Comparison of ENCODE assay signal across 9 cellular contexts in the genomic region with DNA sequence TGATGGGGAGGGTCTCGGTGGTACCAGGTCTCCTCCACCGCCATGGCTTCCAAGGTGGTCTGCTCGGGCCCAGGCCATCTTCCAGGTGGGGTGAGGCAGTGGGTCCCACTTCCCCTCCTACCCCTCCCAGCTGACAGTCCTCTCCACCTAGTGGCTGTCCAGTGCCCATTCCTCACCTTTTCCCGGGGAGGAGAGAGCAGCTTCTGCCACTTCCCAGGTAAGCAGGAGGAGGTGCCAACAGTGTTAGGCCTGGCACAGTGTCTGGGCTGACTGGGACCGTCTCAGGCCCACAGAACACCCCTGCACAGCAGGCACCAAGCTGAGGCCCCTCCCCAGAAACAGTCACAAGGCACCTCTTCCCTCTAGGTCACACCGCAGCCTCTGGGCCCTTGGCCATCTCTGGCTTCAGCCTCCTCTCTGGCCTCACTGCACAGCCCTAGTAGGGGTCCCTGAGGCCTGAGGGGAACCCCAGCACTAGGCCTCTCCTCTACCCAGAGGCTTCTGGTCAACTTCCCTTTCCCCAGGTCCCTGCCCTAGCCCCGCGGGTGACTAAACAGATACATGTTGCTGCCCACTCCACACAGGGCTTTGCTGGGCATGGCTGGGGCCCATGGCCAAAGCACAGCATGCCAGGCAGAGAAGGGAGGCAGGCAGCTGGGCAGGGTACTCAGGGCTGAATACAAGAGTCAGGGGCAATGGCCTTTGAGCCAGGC. TPM values are rescaled to one million over a fixed set of nuclear protein-coding genes. Genes with fewer than 3 reads are reported as not detected.
DNase-seq lines count a peak whose midpoint lies in the region; ATAC-seq and TF ChIP-seq lines count a peak whose summit lies in the region.
"Had no signal": no experiment of that assay in that cellular context is flagged by ENCODE, and none has a peak within 500 bp of the region (broad histone marks: within the 10 kb centered on the region; RNA-seq: fewer than 3 reads in every experiment).

No MANE protein-coding gene starts in this region.

- peaks cover 51% of the 10 kb centered on the region for H3K79me2 ChIP-seq in MM.1S (ENCODE audit: low read length)

- peak overlapping the region; percentile 80 to 91 for H3K4me3 Mint-ChIP-seq in CD14-positive monocyte
- peak overlapping the region; percentile 83 to 86 (median 84) for H3K4me3 Mint-ChIP-seq in nephron

- H3K4me1 ChIP-seq in MM.1S (ENCODE audit: low read length): peaks cover 19% of the 10 kb centered on the region

- peak; percentile 92 for DNase-seq in CD14-positive monocyte (ENCODE audit: low spot score)
- DNase-seq in MM.1S: no peak
- DNase-seq in choroid plexus epithelial cell (ENCODE audit: low read depth): peak; percentile 62
- DNase-seq in T-helper 9 cell: no peak
- no peak for DNase-seq in GM19238 (ENCODE audit: insufficient read length, low spot score)
- DNase-seq: NCI-H774 had no signal

- H3K9me2 ChIP-seq in MM.1S (replicated peaks; ENCODE audit: insufficient read depth, low read length): no peaks in the 10 kb centered on the region

- TF ChIP-seq CTCF in CD14-positive monocyte (IDR thresholded peaks at IDR 0.05) (no peak), MM.1S (IDR thresholded peaks at IDR 0.05; ENCODE audit: low read length) (peak; percentile 3; the same call in 1 of the 2 replicates), choroid plexus epithelial cell (conservative IDR thresholded peaks at IDR 0.05; ENCODE audit: low read depth, low read length) (peak; percentile 23), nephron (IDR thresholded peaks at IDR 0.05; ENCODE audit: unreplicated experiment in 3 of 3) (no peak)

- no peaks in the 10 kb centered on the region for H3K9me3 Mint-ChIP-seq in CD14-positive monocyte
- H3K9me3 Mint-ChIP-seq in nephron: no peaks in the 10 kb centered on the region

- peaks cover 81% of the 10 kb centered on the region for H3K4me1 Mint-ChIP-seq in CD14-positive monocyte
- peaks cover 11% of the 10 kb centered on the region for H3K4me1 Mint-ChIP-seq in nephron

- H3K27ac Mint-ChIP-seq in CD14-positive monocyte: peak overlapping the region; percentile 98 to 100 (median 99)
- peak overlapping the region; percentile 97 to 99 (median 97) for H3K27ac Mint-ChIP-seq in nephron

- H3K9me3 ChIP-seq in MM.1S (replicated peaks; ENCODE audit: insufficient read depth, low read length): no peaks in the 10 kb centered on the region

- H3K36me3 Mint-ChIP-seq in CD14-positive monocyte (peaks cover 58 to 81% of the 10 kb centered on the region in 2 donors), nephron (ENCODE audit: low read depth) (peaks cover 8% of the 10 kb centered on the region)

- H3K4me2 ChIP-seq in MM.1S (ENCODE audit: low read depth, low read length): no peak overlapping the region

- H3F3A ChIP-seq in MM.1S (ENCODE audit: insufficient read depth, low read length): peaks cover 39% of the 10 kb centered on the region

- peak overlapping the region; percentile 100 for H3K27ac ChIP-seq in MM.1S (ENCODE audit: low read length)

- no peaks in the 10 kb centered on the region for H4K20me1 ChIP-seq in MM.1S (ENCODE audit: insufficient read depth, low read length)

- H3K9ac ChIP-seq in MM.1S (ENCODE audit: low read length): no peak overlapping the region

- ATAC-seq in GM18517 (IDR thresholded peaks at IDR 0.05; ENCODE audit: unreplicated experiment) (no peak), HG02852 (IDR thresholded peaks at IDR 0.05; ENCODE audit: unreplicated experiment) (no peak)

- H3K36me3 ChIP-seq in MM.1S (replicated peaks; ENCODE audit: insufficient read depth, low read length): peaks cover 10% of the 10 kb centered on the region; the same call in 1 of the 2 replicates

- H3K4me3 ChIP-seq in MM.1S (ENCODE audit: low read length) (no peak overlapping the region), choroid plexus epithelial cell (ENCODE audit: low read depth, low read length) (no peak overlapping the region)

- no peaks in the 10 kb centered on the region for H3K27me3 ChIP-seq in MM.1S (replicated peaks; ENCODE audit: insufficient read depth, low read length)

- H3K27me3 Mint-ChIP-seq in CD14-positive monocyte (ENCODE audit: low read depth in 3 of 3) (peaks cover 0 to 10% (median 6%) of the 10 kb centered on the region in 3 donors), nephron (ENCODE audit: low read depth) (no peaks in the 10 kb centered on the region)

- H2AFZ ChIP-seq in MM.1S (ENCODE audit: low read length): no peak overlapping the region

- intact Hi-C loops in CD14-positive monocyte (cut with micrococcal nuclease): loop anchor here in 1 of 2 donors (2.0 kb wide), 1 partner anchor 18 kb away; no protein-coding TSS in a partner anchor

RNA-seq across cellular contexts. Expression of a gene that starts 2.3 kb away (rescaled TPM):
- 10 to 100 TPM in 1 of 2 donors, 1 to 10 TPM in 1; 9.1 to 10.3 TPM for polyA plus RNA-seq in CD14-positive monocyte

RNA-seq across cellular contexts. Expression of a gene that starts 16.6 kb away (rescaled TPM):
- 1 to 10 TPM; 3.6 to 5.8 TPM for polyA plus RNA-seq in CD14-positive monocyte

RNA-seq across cellular contexts. Expression of a gene that starts 20.5 kb away (rescaled TPM):
- 10 to 100 TPM; 34.9 to 43.0 TPM for polyA plus RNA-seq in CD14-positive monocyte

Comparison
In these comparisons a context has a peak if more than half of its experiments do, and no peak if none do; other contexts are left out.
1. DNase-seq: peak in CD14-positive monocyte (single experiment) and choroid plexus epithelial cell (single experiment); none in MM.1S (single experiment), T-helper 9 cell (single experiment) and GM19238 (single experiment).
2. CTCF ChIP-seq: peak in MM.1S (single experiment) and choroid plexus epithelial cell (single experiment); none in CD14-positive monocyte (single experiment) and nephron (0 of 3).